ENCODE assay signal across 8 cellular contexts in the genomic region with DNA sequence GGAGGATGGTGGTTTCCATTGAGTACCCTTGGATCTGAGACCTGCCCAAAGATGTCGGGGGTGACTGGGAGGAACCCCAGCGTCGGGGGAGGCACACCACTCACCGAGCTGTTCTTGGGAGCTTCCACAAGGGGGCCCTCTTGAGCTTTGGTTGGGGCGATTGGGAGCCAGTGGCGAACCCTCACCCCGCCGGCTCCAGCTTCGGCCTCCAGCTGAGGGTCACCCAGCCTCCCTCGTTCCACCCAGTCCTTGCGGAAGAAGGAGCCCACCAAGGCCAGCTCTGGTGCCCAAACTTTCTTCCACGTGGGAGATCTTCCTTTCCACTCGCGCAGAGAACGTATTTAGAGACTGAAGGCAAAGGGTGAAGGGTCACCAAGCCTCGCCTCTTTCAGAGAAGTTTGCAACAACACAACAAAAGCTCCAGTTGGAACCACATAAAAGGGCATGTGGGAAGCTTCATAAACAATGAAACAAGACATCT. TPM values are rescaled to one million over a fixed set of nuclear protein-coding genes. Genes with fewer than 3 reads are reported as not detected.
DNase-seq lines count a peak whose midpoint lies in the region; ATAC-seq and TF ChIP-seq lines count a peak whose summit lies in the region.

No MANE protein-coding gene starts in this region.

- H3K4me3 ChIP-seq in NB4 (ENCODE audit: low read depth, low read length) (no peak overlapping the region), heart left ventricle (no peak overlapping the region)

- H3K27ac ChIP-seq in heart left ventricle, result peak overlapping the region in 5 of 12 donors; percentile 21 to 77 (median 65)

- no peaks in the 10 kb centered on the region for H3K27me3 ChIP-seq in heart left ventricle

- peaks cover 0 to 10% (median 0%) of the 10 kb centered on the region in 12 donors for H3K4me1 ChIP-seq in heart left ventricle

- TF ChIP-seq POLR2A in NB4 (IDR thresholded peaks at IDR 0.05; ENCODE audit: extremely low read depth, insufficient read length) (no peak), heart left ventricle (IDR thresholded peaks at IDR 0.05) (no peak)

- intact Hi-C loops in heart left ventricle (cut with DNase I), result loop anchor here in 1 of 10 donors (10.0 kb wide), 1 partner anchor 143 kb away; no protein-coding TSS in a partner anchor

- peaks cover 0 to 47% (median 22%) of the 10 kb centered on the region in 12 donors for H3K9me3 ChIP-seq in heart left ventricle

- DNase-seq in EL (peak; percentile 63), NB4 (ENCODE audit: low read depth) (peak; percentile 72), heart left ventricle (no peak), smooth muscle cell of the brain vasculature (ENCODE audit: low read depth, low spot score) (peak; percentile 29), SW 1271 (lab: John Stamatoyannopoulos, UW) (no peak)
- DNase-seq in activated T-cell treated with anti-CD3 and anti-CD28 coated beads, Interleukin-2, amount 50 U/mL, for 48 hours, result peak; percentile 74 to 75

- ATAC-seq in heart left ventricle, result peak in 3 of 4 donors; percentile 46 to 63 (median 46)
- ATAC-seq in GM18517 (IDR thresholded peaks at IDR 0.05; ENCODE audit: unreplicated experiment), result no peak
- no peak for ATAC-seq in HG03095 (IDR thresholded peaks at IDR 0.05; ENCODE audit: unreplicated experiment)

- no peaks in the 10 kb centered on the region for H3K36me3 ChIP-seq in heart left ventricle

- WGBS in heart left ventricle, 4 donors, result 25 to 30% (median 28%) methylated on average over 16 of the region's 16 CpGs

- peak; percentile 74 for TF ChIP-seq CTCF in NB4 (IDR thresholded peaks at IDR 0.05; ENCODE audit: low read depth, low read length)
- peak; percentile 14 to 50 (median 34) for TF ChIP-seq CTCF in heart left ventricle (IDR thresholded peaks at IDR 0.05)

RNA-seq across cellular contexts. Expression of a gene that starts 33.6 kb away (rescaled TPM):
- 1 to 10 TPM in 2 of 9 donors, under 1 TPM in 6, not detected in 1; 0.24 to 1.1 (median 0.64) TPM for total RNA-seq in heart left ventricle
- polyA plus RNA-seq in heart left ventricle, result under 1 TPM in 1 of 2 donors, not detected in 1; 0.37 TPM

Comparison
In these comparisons a context has a peak if more than half of its experiments do, and no peak if none do; other contexts are left out.
1. DNase-seq: peak in EL (single experiment), NB4 (single experiment), activated T-cell treated with anti-CD3 and anti-CD28 coated beads, Interleukin-2, amount 50 U/mL, for 48 hours (2 of 2) and smooth muscle cell of the brain vasculature (single experiment); none in heart left ventricle (0 of 5) and SW 1271 (0 of 2).
2. ATAC-seq: peak in heart left ventricle (3 of 4); none in GM18517 (single experiment) and HG03095 (single experiment).